ENCODE assay signal across 23 cellular contexts in genomic region chr13:20706661-20707060, GRCh38. TPM values are rescaled to one million over a fixed set of nuclear protein-coding genes. Genes with fewer than 3 reads are reported as not detected.
"Had no signal": no experiment of that assay in that cellular context is flagged by ENCODE, and none has a peak within 500 bp of the region (broad histone marks: within the 10 kb centered on the region; RNA-seq: fewer than 3 reads in every experiment).

No MANE protein-coding gene starts in this region.

- H3K9me3 Mint-ChIP-seq: activated B cell treated with CpG ODN at 0.5 μM for 24 hours; activated CD4-positive, alpha-beta T cell treated with anti-CD3 and anti-CD28 coated beads, Interleukin-2, amount 10 ng/mL, durations not matched to agents 24 days and 14 days; activated naive CD4-positive, alpha-beta T cell treated with anti-CD3 and anti-CD28 coated beads for 36 hours; activated T-cell treated with anti-CD3 and anti-CD28 coated beads, Interleukin-2, amount 50 U/mL, for 24 hours; T-helper 1 cell treated with Interleukin-12 subunit alpha and Interleukin-12 subunit beta and Interleukin-4 antibody, amounts not matched to agents 30 μg/mL and 1 μg/mL, for 36 hours had no signal

- H3K27me3 Mint-ChIP-seq: activated naive CD8-positive, alpha-beta T cell had no signal

- ATAC-seq: activated CD8-positive, alpha-beta memory T cell treated with anti-CD3 and anti-CD28 coated beads, Interleukin-2, amount 10 ng/mL, durations not matched to agents 7 days and 5 days had no signal

- H3K36me3 Mint-ChIP-seq: activated CD8-positive, alpha-beta memory T cell treated with anti-CD3 and anti-CD28 coated beads, Interleukin-2, amount 10 ng/mL, durations not matched to agents 7 days and 5 days; activated naive CD8-positive, alpha-beta T cell had no signal

- DNase-seq: activated B cell treated with CpG ODN at 0.5 μM for 24 hours; activated CD4-positive, alpha-beta T cell treated with anti-CD3 and anti-CD28 coated beads for 1 hour; activated CD4-positive, alpha-beta T cell treated with anti-CD3 and anti-CD28 coated beads, Interleukin-2, amount 10 ng/mL, durations not matched to agents 24 days and 14 days; activated CD4-positive, alpha-beta T cell treated with anti-CD3 and anti-CD28 coated beads, Interleukin-2, amount 50 U/mL, for 48 hours; activated CD8-positive, alpha-beta memory T cell treated with anti-CD3 and anti-CD28 coated beads, Interleukin-2, amount 10 ng/mL, durations not matched to agents 7 days and 5 days; activated gamma-delta T cell; activated naive CD4-positive, alpha-beta T cell treated with anti-CD3 and anti-CD28 coated beads for 36 hours; activated T-cell treated with anti-CD3 and anti-CD28 coated beads, Interleukin-2, amount 50 U/mL, for 24 hours; adrenal gland; anterior cingulate cortex; caudate nucleus; MG63; MV-4-11; NCI-H1092 treated with DMSO at 0.1 percent for 48 hours; NCI-H1417 treated with DMSO at 0.1 percent for 48 hours; NCI-H1694; NCI-H2081; NCI-H446; NCI-H524; Peyer's patch; Right ventricle myocardium superior had no signal

- H3K4me3 Mint-ChIP-seq: activated B cell treated with CpG ODN at 0.5 μM for 24 hours; activated CD4-positive, alpha-beta T cell treated with anti-CD3 and anti-CD28 coated beads, Interleukin-2, amount 10 ng/mL, durations not matched to agents 24 days and 14 days; activated CD8-positive, alpha-beta memory T cell treated with anti-CD3 and anti-CD28 coated beads, Interleukin-2, amount 10 ng/mL, durations not matched to agents 7 days and 5 days; activated naive CD4-positive, alpha-beta T cell treated with anti-CD3 and anti-CD28 coated beads for 36 hours; activated T-cell treated with anti-CD3 and anti-CD28 coated beads, Interleukin-2, amount 50 U/mL, for 24 hours; T-helper 1 cell treated with Interleukin-12 subunit alpha and Interleukin-12 subunit beta and Interleukin-4 antibody, amounts not matched to agents 30 μg/mL and 1 μg/mL, for 36 hours had no signal

- H3K27ac Mint-ChIP-seq: activated B cell treated with CpG ODN at 0.5 μM for 24 hours; activated CD4-positive, alpha-beta T cell treated with anti-CD3 and anti-CD28 coated beads, Interleukin-2, amount 10 ng/mL, durations not matched to agents 24 days and 14 days; activated CD8-positive, alpha-beta memory T cell treated with anti-CD3 and anti-CD28 coated beads, Interleukin-2, amount 10 ng/mL, durations not matched to agents 7 days and 5 days; activated naive CD4-positive, alpha-beta T cell treated with anti-CD3 and anti-CD28 coated beads for 36 hours; activated naive CD8-positive, alpha-beta T cell; activated T-cell treated with anti-CD3 and anti-CD28 coated beads, Interleukin-2, amount 50 U/mL, for 24 hours; T-helper 1 cell treated with Interleukin-12 subunit alpha and Interleukin-12 subunit beta and Interleukin-4 antibody, amounts not matched to agents 30 μg/mL and 1 μg/mL, for 36 hours had no signal

RNA-seq across cellular contexts. Expression of gene IL17D, which starts 3.2 kb away (rescaled TPM):
- total RNA-seq: activated B cell treated with CpG ODN at 0.5 μM for 24 hours; activated CD4-positive, alpha-beta T cell treated with anti-CD3 and anti-CD28 coated beads, Interleukin-2, amount 10 ng/mL, durations not matched to agents 24 days and 14 days had no signal
